Comparison of ENCODE assay signal across 23 cellular contexts in the genomic region with DNA sequence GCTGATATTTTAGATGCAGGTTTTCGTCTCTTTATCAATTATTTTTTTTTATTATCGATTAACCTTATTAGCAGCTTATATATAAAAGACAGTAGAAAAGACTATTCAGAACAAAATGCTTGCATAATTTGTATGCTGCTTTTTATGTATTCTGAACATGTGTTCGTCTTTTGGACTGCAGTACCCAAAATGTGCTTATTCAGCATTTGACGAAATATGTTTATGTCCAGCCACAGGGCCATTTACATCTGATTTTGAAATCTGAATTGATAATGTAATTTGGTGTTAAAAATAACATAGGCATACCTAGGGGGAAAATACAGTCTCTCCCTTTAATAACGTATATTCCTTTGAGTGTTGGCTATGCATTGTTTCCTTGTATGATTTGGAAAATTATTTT.
DNase-seq lines count a peak whose midpoint lies in the region; ATAC-seq, FAIRE-seq and TF ChIP-seq lines count a peak whose summit lies in the region.
"Had no signal": no experiment of that assay in that cellular context is flagged by ENCODE, and none has a peak within 500 bp of the region (broad histone marks: within the 10 kb centered on the region; RNA-seq: fewer than 3 reads in every experiment).

No MANE protein-coding gene starts in this region.

- H2AK9ac ChIP-seq in IMR-90 (replicated peaks; ENCODE audit: low read depth, low read length, poor library complexity): no peak overlapping the region

- POLR2A ChIA-PET in A549 (lab: Yijun Ruan, JAX): no interaction called here
- POLR2A ChIA-PET in IMR-90 (lab: Charles Lee; ENCODE audit: unreplicated experiment): no interaction called here
- POLR2A ChIA-PET in H1 (lab: Charles Lee; ENCODE audit: partially characterized antibody): no interaction called here

- DNase-seq in A549 (ENCODE audit: low read depth in 1 of 2, low spot score in 1 of 2) (no peak), GM19239 (ENCODE audit: insufficient read length, low spot score) (no peak), IMR-90 (no peak), H1 (ENCODE audit: low read depth in 1 of 2, low spot score in 2 of 2) (no peak), GF-D8 (lab: John Stamatoyannopoulos, UW) (no peak), mesothelial cell of epicardium (ENCODE audit: low spot score in 2 of 2, unreplicated experiment in 2 of 2) (no peak)
- no peak for DNase-seq in T-helper 2 cell treated with Interferon-gamma antibody and Interleukin-4, amounts not matched to agents 5 μg/mL and 100 μg/mL, for 36 hours (ENCODE audit: low spot score)
- DNase-seq: 8988T; AML-193; Caco-2; Calu3; CD4-positive, alpha-beta T cell; CD8-positive, alpha-beta T cell; DMS79 treated with DMSO at 0.1 percent for 48 hours had no signal

- H2AK5ac ChIP-seq in IMR-90 (ENCODE audit: low read depth, low read length): no peak overlapping the region
- H2AK5ac ChIP-seq in H1 (ENCODE audit: low read depth, low read length): no peak overlapping the region

- no peak overlapping the region for H2BK12ac ChIP-seq in H1 (ENCODE audit: low read depth, low read length)

- H3K4me1 ChIP-seq in A549 (no peaks in the 10 kb centered on the region), IMR-90 (ENCODE audit: control insufficient read depth, insufficient read depth, low read length) (no peaks in the 10 kb centered on the region), H1 (replicated peaks in 1 of 4; ENCODE audit: control insufficient read depth in 3 of 4, insufficient read depth in 4 of 4, low read length in 3 of 4) (no peaks in the 10 kb centered on the region)
- H3K4me1 ChIP-seq: Caco-2 had no signal

- FAIRE-seq in A549 (lab: Jason Lieb, UNC) (peak; percentile 86), GM19239 (lab: Jason Lieb, UNC) (peak; percentile 14), H1 (lab: Jason Lieb, UNC) (no peak)
- FAIRE-seq: D721Med, G401.6, GM12878, GM12892, GM18507 had no signal

- H4K20me1 ChIP-seq in IMR-90 (ENCODE audit: insufficient read depth, low read length): no peaks in the 10 kb centered on the region
- no peaks in the 10 kb centered on the region for H4K20me1 ChIP-seq in H1 (replicated peaks in 1 of 2; ENCODE audit: control insufficient read depth in 1 of 2, insufficient read depth in 2 of 2, low read length in 2 of 2)

- H3K27ac ChIP-seq in A549 (no peak overlapping the region), IMR-90 (ENCODE audit: insufficient read depth, low read length) (no peak overlapping the region), H1 (ENCODE audit: low read depth, low read length) (no peak overlapping the region)
- H3K27ac ChIP-seq: BLaER1 treated with 17β-estradiol and CSF1 and Interleukin-3, amounts not matched to agents 10 nM and 100 nM; C4-2B had no signal

- no peak overlapping the region for H3K4me2 ChIP-seq in A549
- H3K4me2 ChIP-seq in IMR-90 (ENCODE audit: low read depth, low read length): no peak overlapping the region
- H3K4me2 ChIP-seq in H1 (ENCODE audit: insufficient read depth in 1 of 2, low read depth in 2 of 2, low read length in 2 of 2): no peak overlapping the region
- H3K4me2 ChIP-seq: BLaER1 treated with 17β-estradiol and CSF1 and Interleukin-3, amounts not matched to agents 10 nM and 100 nM had no signal

- no peak for TF ChIP-seq RAD21 in A549 (conservative IDR thresholded peaks at IDR 0.05 in 1 of 2, IDR thresholded peaks at IDR 0.05 in 1 of 2)
- no peak for TF ChIP-seq RAD21 in IMR-90 (IDR thresholded peaks at IDR 0.05; ENCODE audit: low read length)
- TF ChIP-seq RAD21 in H1 (IDR thresholded peaks at IDR 0.05 in 1 of 2, conservative IDR thresholded peaks at IDR 0.05 in 1 of 2; ENCODE audit: low read depth in 2 of 2, low read length in 2 of 2): no peak

- H4K5ac ChIP-seq in IMR-90 (ENCODE audit: low read depth, low read length) (no peak overlapping the region), H1 (ENCODE audit: insufficient read length, low read depth, low read length) (no peak overlapping the region)

- intact Hi-C loops in IMR-90 (cut with micrococcal nuclease): no loop called here

- no peak overlapping the region for H3K9ac ChIP-seq in IMR-90 (ENCODE audit: low read depth, low read length)
- H3K9ac ChIP-seq in H1 (replicated peaks in 1 of 4; ENCODE audit: extremely low read depth in 1 of 4, low read depth in 3 of 4, low read length in 3 of 4): no peak overlapping the region
- H3K9ac ChIP-seq: BLaER1 treated with 17β-estradiol and CSF1 and Interleukin-3, amounts not matched to agents 10 nM and 100 nM had no signal

- H3K36me3 ChIP-seq in IMR-90 (ENCODE audit: control insufficient read depth, insufficient read depth, low read length): no peaks in the 10 kb centered on the region
- no peaks in the 10 kb centered on the region; a peak in 1 of 8 replicates for H3K36me3 ChIP-seq in H1 (ENCODE audit: control insufficient read depth in 2 of 4, insufficient read depth in 4 of 4, low read length in 3 of 4)

- H4K91ac ChIP-seq in IMR-90 (ENCODE audit: insufficient read depth, low read depth, low read length) (no peak overlapping the region), H1 (replicated peaks; ENCODE audit: insufficient read length, low read length) (no peak overlapping the region)

- TF ChIP-seq EP300 in A549 (IDR thresholded peaks at IDR 0.05): no peak
- TF ChIP-seq EP300 in H1 (IDR thresholded peaks at IDR 0.05; ENCODE audit: borderline replicate concordance in 1 of 2, low read depth in 2 of 2, low read length in 2 of 2): no peak

- BruUV-seq in IMR-90 (replicated peaks; lab: Mats Ljungman, UMichigan): no TSS peak

- in situ Hi-C loops in IMR-90 (cut with MboI; ENCODE audit: low sequenced_read_pairs): no loop called here

- ATAC-seq in A549 (no peak), IMR-90 (ENCODE audit: low read depth) (no peak), GM19397 (IDR thresholded peaks at IDR 0.05; ENCODE audit: unreplicated experiment) (no peak)
- ATAC-seq: CD8-positive, alpha-beta T cell; GM12878 had no signal

- peaks cover 7% of the 10 kb centered on the region for H3K9me3 Mint-ChIP-seq in mesothelial cell of epicardium
- H3K9me3 Mint-ChIP-seq in T-helper 2 cell treated with Interferon-gamma antibody and Interleukin-4, amounts not matched to agents 5 μg/mL and 100 μg/mL, for 36 hours: no peaks in the 10 kb centered on the region

- H2BK5ac ChIP-seq in IMR-90 (ENCODE audit: low read depth, low read length, poor library complexity, severe bottlenecking) (no peak overlapping the region), H1 (ENCODE audit: low read depth, low read length) (no peak overlapping the region)

- H3K27me3 ChIP-seq in IMR-90 (ENCODE audit: control insufficient read depth, insufficient read depth, low read length): no peaks in the 10 kb centered on the region
- H3K27me3 ChIP-seq in H1 (replicated peaks in 1 of 4; ENCODE audit: control insufficient read depth in 3 of 4, extremely low read depth in 1 of 4, insufficient read depth in 3 of 4, low read length in 3 of 4): no peaks in the 10 kb centered on the region
- H3K27me3 ChIP-seq: BLaER1 treated with 17β-estradiol and CSF1 and Interleukin-3, amounts not matched to agents 10 nM and 100 nM had no signal

- H3K79me1 ChIP-seq in IMR-90 (ENCODE audit: low read depth in 1 of 2, low read length in 2 of 2) (no peaks in the 10 kb centered on the region), H1 (ENCODE audit: low read depth, low read length) (no peaks in the 10 kb centered on the region)

- no peaks in the 10 kb centered on the region for H3K4me1 Mint-ChIP-seq in mesothelial cell of epicardium
- H3K4me1 Mint-ChIP-seq in T-helper 2 cell treated with Interferon-gamma antibody and Interleukin-4, amounts not matched to agents 5 μg/mL and 100 μg/mL, for 36 hours (ENCODE audit: low read depth): peaks cover 2% of the 10 kb centered on the region
- H3K4me1 Mint-ChIP-seq: B cell had no signal

- H2AFZ ChIP-seq in IMR-90 (replicated peaks; ENCODE audit: low read length, poor library complexity) (no peak overlapping the region), H1 (ENCODE audit: low read length) (no peak overlapping the region)

- CTCF ChIA-PET in A549 (lab: Yijun Ruan, JAX) (no interaction called here), IMR-90 (lab: Yijun Ruan, JAX) (no interaction called here), H1 (lab: Charles Lee; ENCODE audit: partially characterized antibody) (interaction anchor here (1.2 kb wide), 1 partner anchor 9 kb away, joined by 3 read pairs; no protein-coding TSS in a partner anchor)

- TF ChIP-seq CTCF in A549 (IDR thresholded peaks at IDR 0.05) (no peak), IMR-90 (conservative IDR thresholded peaks at IDR 0.05; ENCODE audit: low read depth, low read length) (no peak), H1 (IDR thresholded peaks at IDR 0.05; ENCODE audit: control extremely low read depth in 1 of 3, insufficient read depth in 1 of 3, low read depth in 1 of 3, low read length in 3 of 3) (no peak), mesothelial cell of epicardium (IDR thresholded peaks at IDR 0.05; ENCODE audit: unreplicated experiment) (no peak)

- no peak overlapping the region for H2BK20ac ChIP-seq in IMR-90 (ENCODE audit: low read depth, low read length)
- no peak overlapping the region for H2BK20ac ChIP-seq in H1 (ENCODE audit: low read length)

- H3K4me3 ChIP-seq in A549 (no peak overlapping the region), IMR-90 (ENCODE audit: insufficient read depth, low read depth, low read length) (no peak overlapping the region), H1 (ENCODE audit: extremely low read depth in 1 of 4, insufficient read depth in 2 of 4, low read depth in 3 of 4, low read length in 4 of 4) (no peak overlapping the region)
- H3K4me3 ChIP-seq: BLaER1 treated with 17β-estradiol and CSF1 and Interleukin-3, amounts not matched to agents 10 nM and 100 nM; GM12878 had no signal

- H2BK15ac ChIP-seq in IMR-90 (ENCODE audit: low read depth, low read length) (no peak overlapping the region), H1 (ENCODE audit: low read length) (no peak overlapping the region)

- H3K9me3 ChIP-seq in A549 (no peaks in the 10 kb centered on the region), IMR-90 (ENCODE audit: control insufficient read depth, insufficient read depth, low read length) (no peaks in the 10 kb centered on the region), H1 (ENCODE audit: insufficient read depth in 2 of 2, low read depth in 1 of 2, low read length in 1 of 2) (no peaks in the 10 kb centered on the region)
- H3K9me3 ChIP-seq: Caco-2 had no signal

- 91% methylated on average over 5 of the region's 5 CpGs for WGBS in A549 (ENCODE audit: missing lambda C conversion rate)
- no CpG with 5 or more reads among the region's 5 CpGs for WGBS in IMR-90 (ENCODE audit: extremely low coverage in 2 of 2, insufficient read length in 1 of 2), 2 experiments
- WGBS in H1 (ENCODE audit: extremely low coverage in 1 of 2, insufficient coverage in 1 of 2, insufficient read length in 1 of 2, insufficient replicate concordance in 2 of 2, low coverage in 1 of 2, low lambda C conversion rate in 2 of 2, missing lambda C conversion rate in 1 of 2), 2 experiments: 89% methylated on average over 5 of the region's 5 CpGs; no CpG with 5 or more reads in 1 of the 2 experiments

- no peak overlapping the region for H3K27ac Mint-ChIP-seq in mesothelial cell of epicardium
- no peak overlapping the region for H3K27ac Mint-ChIP-seq in T-helper 2 cell treated with Interferon-gamma antibody and Interleukin-4, amounts not matched to agents 5 μg/mL and 100 μg/mL, for 36 hours
- H3K27ac Mint-ChIP-seq: B cell; CD4-positive, alpha-beta T cell; CD8-positive, alpha-beta T cell had no signal

- H4K8ac ChIP-seq in IMR-90 (ENCODE audit: low read depth in 2 of 2, low read length in 2 of 2): no peak overlapping the region
- no peak overlapping the region for H4K8ac ChIP-seq in H1 (ENCODE audit: extremely low read depth, insufficient read depth, low read length)

- H3K14ac ChIP-seq in IMR-90 (replicated peaks; ENCODE audit: low read depth, low read length) (no peak overlapping the region), H1 (ENCODE audit: insufficient read length) (no peak overlapping the region)

- H3K79me2 ChIP-seq in H1 (ENCODE audit: control insufficient read depth in 1 of 2, insufficient read depth in 2 of 2, low read length in 2 of 2): no peaks in the 10 kb centered on the region

- H3K56ac ChIP-seq in IMR-90 (ENCODE audit: extremely low read depth, insufficient read depth, low read length) (no peak overlapping the region), H1 (replicated peaks; ENCODE audit: insufficient read length, low read depth, low read length) (no peak overlapping the region)

- H3K23me2 ChIP-seq in H1 (ENCODE audit: low read depth, low read length): no peaks in the 10 kb centered on the region

- H3K23ac ChIP-seq in IMR-90 (ENCODE audit: low read depth, low read length) (no peak overlapping the region), H1 (ENCODE audit: insufficient read length) (no peak overlapping the region)

- no peak overlapping the region for H3K4ac ChIP-seq in IMR-90 (ENCODE audit: low read depth, low read length)
- H3K4ac ChIP-seq in H1 (replicated peaks; ENCODE audit: insufficient read length, low read depth, low read length): no peak overlapping the region

- H3K36me3 Mint-ChIP-seq in mesothelial cell of epicardium: peaks cover 9% of the 10 kb centered on the region
- peaks cover 3% of the 10 kb centered on the region for H3K36me3 Mint-ChIP-seq in T-helper 2 cell treated with Interferon-gamma antibody and Interleukin-4, amounts not matched to agents 5 μg/mL and 100 μg/mL, for 36 hours (ENCODE audit: low read depth)

- H3K27me3 Mint-ChIP-seq in mesothelial cell of epicardium (ENCODE audit: low read depth): peaks cover 9% of the 10 kb centered on the region
- no peaks in the 10 kb centered on the region for H3K27me3 Mint-ChIP-seq in T-helper 2 cell treated with Interferon-gamma antibody and Interleukin-4, amounts not matched to agents 5 μg/mL and 100 μg/mL, for 36 hours (ENCODE audit: low read depth)
- H3K27me3 Mint-ChIP-seq: B cell; CD4-positive, alpha-beta T cell had no signal

- H3K9me1 ChIP-seq in IMR-90 (ENCODE audit: insufficient read depth, low read length): 0 out of 2 replicates have a peak, but pooled peaks cover 3% of the 10 kb centered on the region

- H2BK120ac ChIP-seq in IMR-90 (ENCODE audit: low read depth, low read length) (no peak overlapping the region), H1 (replicated peaks; ENCODE audit: low read depth, low read length) (no peak overlapping the region)

- no peak overlapping the region for H3K4me3 Mint-ChIP-seq in mesothelial cell of epicardium
- H3K4me3 Mint-ChIP-seq in T-helper 2 cell treated with Interferon-gamma antibody and Interleukin-4, amounts not matched to agents 5 μg/mL and 100 μg/mL, for 36 hours: no peak overlapping the region
- H3K4me3 Mint-ChIP-seq: B cell; CD4-positive, alpha-beta T cell; CD8-positive, alpha-beta T cell had no signal

- dilution Hi-C loops in IMR-90 (cut with HindIII; ENCODE audit: low sequenced_read_pairs, unreplicated experiment): no loop called here

- TF ChIP-seq POLR2A in A549 (IDR thresholded peaks at IDR 0.05; ENCODE audit: low read length) (no peak), IMR-90 (IDR thresholded peaks at IDR 0.05; ENCODE audit: low read depth, low read length) (no peak), H1 (IDR thresholded peaks at IDR 0.05; ENCODE audit: control extremely low read depth in 1 of 2, low read depth in 2 of 2, low read length in 2 of 2) (no peak)

- H3K18ac ChIP-seq in IMR-90 (ENCODE audit: low read depth, low read length) (no peak overlapping the region), H1 (ENCODE audit: extremely low read depth, low read length) (no peak overlapping the region)

Comparison
In these comparisons a context has a peak if more than half of its experiments do, and no peak if none do; other contexts are left out.
1. Of the 18 proteins assayed by ChIP-seq in both H1 and A549: peak only in H1: none; only in A549: none; in both: MAFK; in neither: 17.